ENCODE assay signal across 21 cellular contexts in the genomic region with DNA sequence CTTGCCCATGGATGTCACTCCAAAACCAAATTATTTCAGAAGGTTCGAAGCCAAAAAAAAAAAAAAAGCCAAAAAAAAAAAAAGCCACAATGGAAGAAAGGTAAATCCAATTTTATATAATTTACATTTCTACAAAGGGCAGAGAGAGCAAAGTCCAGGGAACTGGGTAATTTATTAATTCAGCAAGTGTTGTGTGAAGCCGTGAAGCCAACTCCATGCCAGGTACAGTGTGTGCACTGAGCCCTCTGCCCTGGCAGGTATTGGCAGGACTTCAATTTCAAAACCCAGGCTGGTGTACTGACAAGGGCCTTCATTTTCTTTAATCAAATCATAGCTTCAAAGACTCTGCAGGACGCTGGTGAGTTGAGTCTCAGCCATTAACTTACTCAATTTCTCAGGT. TPM values are rescaled to one million over a fixed set of nuclear protein-coding genes. Genes with fewer than 3 reads are reported as not detected.
DNase-seq lines count a peak whose midpoint lies in the region; ATAC-seq, FAIRE-seq and TF ChIP-seq lines count a peak whose summit lies in the region.
"Had no signal": no experiment of that assay in that cellular context is flagged by ENCODE, and none has a peak within 500 bp of the region (broad histone marks: within the 10 kb centered on the region; RNA-seq: fewer than 3 reads in every experiment).

No MANE protein-coding gene starts in this region.

- H3K9me3 ChIP-seq in liver (ENCODE audit: control insufficient read depth in 4 of 4, low read length in 3 of 4) (no peaks in the 10 kb centered on the region), HepG2 (ENCODE audit: low read length) (no peaks in the 10 kb centered on the region), pancreas (no peaks in the 10 kb centered on the region), neural progenitor cell (ENCODE audit: low read depth) (peaks cover 5% of the 10 kb centered on the region), right cardiac atrium (ENCODE audit: control insufficient read depth, low read length) (no peaks in the 10 kb centered on the region)
- H3K9me3 ChIP-seq: BLaER1 treated with 17β-estradiol and CSF1 and Interleukin-3, amounts not matched to agents 10 nM and 100 nM had no signal

- no peak overlapping the region for H3K9ac ChIP-seq in liver (ENCODE audit: low read depth in 1 of 2, low read length in 2 of 2)
- H3K9ac ChIP-seq in HepG2 (ENCODE audit: insufficient read depth, low read depth, low read length) = no peak overlapping the region
- no peak overlapping the region for H3K9ac ChIP-seq in neural progenitor cell
- H3K9ac ChIP-seq: BLaER1 treated with 17β-estradiol and CSF1 and Interleukin-3, amounts not matched to agents 10 nM and 100 nM had no signal

- H3K79me2 ChIP-seq in HepG2 (ENCODE audit: insufficient read depth, low read length) (no peaks in the 10 kb centered on the region), neural progenitor cell (ENCODE audit: low read depth) (no peaks in the 10 kb centered on the region)

- POLR2A ChIA-PET in HepG2 (lab: Yijun Ruan, JAX) = no interaction called here

- DNase-seq in HepG2 (ENCODE audit: low spot score) = no peak
- peak; percentile 78 for DNase-seq in left lobe of liver (ENCODE audit: low spot score)
- DNase-seq in pancreas = peak in 5 of 6 donors; percentile 80 to 86 (median 84)
- DNase-seq in posterior vena cava (ENCODE audit: low spot score) = no peak
- DNase-seq in neural progenitor cell (ENCODE audit: low spot score) = no peak
- no peak for DNase-seq in right cardiac atrium
- no peak for DNase-seq in ACHN
- DNase-seq: CD4-positive, CD25-positive, alpha-beta regulatory T cell; DMS153; DMS79 treated with DMSO at 0.1 percent for 48 hours; EL; GOT3; H9 had no signal

- H3K9me3 Mint-ChIP-seq in neural progenitor cell = peaks cover 7% of the 10 kb centered on the region

- H3K4me1 ChIP-seq in liver (ENCODE audit: control insufficient read depth in 4 of 4, insufficient read depth in 4 of 4, low read length in 3 of 4) (peaks cover 0 to 9% (median 4%) of the 10 kb centered on the region in 4 donors), HepG2 (ENCODE audit: insufficient read depth, low read length) (no peaks in the 10 kb centered on the region), pancreas (peaks cover 8 to 13% (median 9%) of the 10 kb centered on the region in 3 donors), neural progenitor cell (no peaks in the 10 kb centered on the region), right cardiac atrium (ENCODE audit: control insufficient read depth, insufficient read depth, low read length) (no peaks in the 10 kb centered on the region)
- H3K4me1 ChIP-seq: BLaER1 treated with 17β-estradiol and CSF1 and Interleukin-3, amounts not matched to agents 10 nM and 100 nM had no signal

- FAIRE-seq in HepG2 (lab: Jason Lieb, UNC) (no peak), pancreas (lab: Jason Lieb, UNC) (no peak)
- FAIRE-seq: D721Med, G401.6, GM12891, HTR-8/SVneo, K562 had no signal

- TF ChIP-seq CTCF in liver (IDR thresholded peaks at IDR 0.05; ENCODE audit: low read depth, low read length, missing input control) = no peak
- TF ChIP-seq CTCF in HepG2 (CRISPR knock-in tag; IDR thresholded peaks at IDR 0.05) = no peak
- TF ChIP-seq CTCF in pancreas (IDR thresholded peaks at IDR 0.05) = no peak
- TF ChIP-seq CTCF in neural progenitor cell (IDR thresholded peaks at IDR 0.05) = no peak

- H3K27ac Mint-ChIP-seq in neural progenitor cell = no peak overlapping the region
- H3K27ac Mint-ChIP-seq: CD4-positive, CD25-positive, alpha-beta regulatory T cell; H9 had no signal

- H3K36me3 Mint-ChIP-seq in neural progenitor cell = no peaks in the 10 kb centered on the region
- H3K36me3 Mint-ChIP-seq: CD4-positive, CD25-positive, alpha-beta regulatory T cell had no signal

- CTCF ChIA-PET in HepG2 (lab: Yijun Ruan, JAX; ENCODE audit: low intra/inter-chr PET ratio, low total read pairs) = no interaction called here

- H3K27ac ChIP-seq in liver (ENCODE audit: low read depth in 1 of 2, low read length in 2 of 2) (no peak overlapping the region), HepG2 (ENCODE audit: extremely low read length, insufficient read depth, low read length) (no peak overlapping the region), pancreas (peak overlapping the region in 1 of 4 donors; percentile 42), neural progenitor cell (no peak overlapping the region), right cardiac atrium (ENCODE audit: low read length) (no peak overlapping the region)
- H3K27ac ChIP-seq: 22Rv1; BLaER1 treated with 17β-estradiol and CSF1 and Interleukin-3, amounts not matched to agents 10 nM and 100 nM had no signal

- ATAC-seq in HepG2 = no peak
- ATAC-seq in left lobe of liver = peak; percentile 98
- ATAC-seq in pancreas = peak; percentile 98 to 100 (median 100)
- ATAC-seq in right cardiac atrium = no peak
- ATAC-seq: K562 had no signal

- H2AFZ ChIP-seq in HepG2 (ENCODE audit: low read length) (no peak overlapping the region), neural progenitor cell (replicated peaks) (no peak overlapping the region)

- H3K4me2 ChIP-seq in HepG2 (ENCODE audit: low read depth, low read length) (no peak overlapping the region), neural progenitor cell (no peak overlapping the region)
- H3K4me2 ChIP-seq: BLaER1 treated with 17β-estradiol and CSF1 and Interleukin-3, amounts not matched to agents 10 nM and 100 nM had no signal

- no peak for TF ChIP-seq EP300 in HepG2 (IDR thresholded peaks at IDR 0.05; ENCODE audit: low read depth in 2 of 2, low read length in 2 of 2)
- TF ChIP-seq EP300 in HepG2 (CRISPR knock-in tag; IDR thresholded peaks at IDR 0.05; ENCODE audit: borderline replicate concordance) = no peak

- H3F3A ChIP-seq in neural progenitor cell (ENCODE audit: low read depth) = no peaks in the 10 kb centered on the region

- WGBS in liver = 27% methylated on average over 3 of the region's 3 CpGs
- WGBS in HepG2 (ENCODE audit: low lambda C conversion rate) = 20% methylated on average over 3 of the region's 3 CpGs
- WGBS in pancreas, 2 donors = 9 to 11% methylated on average over 3 of the region's 3 CpGs
- 71% methylated on average over 3 of the region's 3 CpGs for WGBS in right cardiac atrium

- H3K27me3 ChIP-seq in liver (ENCODE audit: control insufficient read depth in 4 of 4, insufficient read depth in 4 of 4, low read length in 3 of 4) (no peaks in the 10 kb centered on the region), HepG2 (ENCODE audit: control insufficient read depth in 1 of 2, insufficient read depth in 2 of 2, low read length in 2 of 2) (peaks cover 0 to 19% of the 10 kb centered on the region in 2 experiments; a peak in 2 of 5 replicates), pancreas (no peaks in the 10 kb centered on the region), neural progenitor cell (no peaks in the 10 kb centered on the region), right cardiac atrium (ENCODE audit: control insufficient read depth, insufficient read depth) (no peaks in the 10 kb centered on the region)
- H3K27me3 ChIP-seq: BLaER1 treated with 17β-estradiol and CSF1 and Interleukin-3, amounts not matched to agents 10 nM and 100 nM had no signal

- no TSS peak for BruUV-seq in HepG2 (replicated peaks; lab: Mats Ljungman, UMichigan)

- no peak overlapping the region for H3K4me3 Mint-ChIP-seq in neural progenitor cell
- H3K4me3 Mint-ChIP-seq: CD4-positive, CD25-positive, alpha-beta regulatory T cell; H9 had no signal

- TF ChIP-seq RAD21 in liver (IDR thresholded peaks at IDR 0.05) = peak; percentile 27 to 38
- no peak for TF ChIP-seq RAD21 in HepG2 (CRISPR knock-in tag; IDR thresholded peaks at IDR 0.05)

- no peak for TF ChIP-seq POLR2A in HepG2 (IDR thresholded peaks at IDR 0.05; ENCODE audit: insufficient read depth in 1 of 2, low read depth in 2 of 2, low read length in 2 of 2)

- H3K4me1 Mint-ChIP-seq in neural progenitor cell = no peaks in the 10 kb centered on the region
- H3K4me1 Mint-ChIP-seq: CD4-positive, CD25-positive, alpha-beta regulatory T cell; H9 had no signal

- H3K4me3 ChIP-seq in liver (ENCODE audit: low read depth in 1 of 3, low read length in 3 of 3) (no peak overlapping the region), HepG2 (replicated peaks in 1 of 3; ENCODE audit: insufficient read depth in 1 of 3, low read depth in 2 of 3, low read length in 3 of 3) (no peak overlapping the region), pancreas (no peak overlapping the region), neural progenitor cell (no peak overlapping the region), right cardiac atrium (ENCODE audit: low read length) (no peak overlapping the region)
- H3K4me3 ChIP-seq: BLaER1 treated with 17β-estradiol and CSF1 and Interleukin-3, amounts not matched to agents 10 nM and 100 nM; K562 had no signal

- in situ Hi-C loops in HepG2 (cut with HindIII; ENCODE audit: extremely low pct_ligation_motif_present, low pct_unique_long_range_greater_than_20kb) = no loop called here
- in situ Hi-C loops in ACHN (cut with HindIII; ENCODE audit: low pct_ligation_motif_present, low pct_unique_long_range_greater_than_20kb, low sequenced_read_pairs) = no loop called here

- intact Hi-C loops in HepG2 (cut with micrococcal nuclease; ENCODE audit: unreplicated experiment) = no loop called here
- intact Hi-C loops in pancreas (cut with DNase I) = no loop called here
- intact Hi-C loops in posterior vena cava (cut with DNase I) = no loop called here
- intact Hi-C loops in right cardiac atrium (cut with DNase I) = no loop called here

- H4K20me1 ChIP-seq in HepG2 (ENCODE audit: insufficient read depth, low read length) (no peaks in the 10 kb centered on the region), neural progenitor cell (ENCODE audit: low read depth) (no peaks in the 10 kb centered on the region)
- H4K20me1 ChIP-seq: BLaER1 treated with 17β-estradiol and CSF1 and Interleukin-3, amounts not matched to agents 10 nM and 100 nM had no signal

- peaks cover 2% of the 10 kb centered on the region for H3K27me3 Mint-ChIP-seq in neural progenitor cell (ENCODE audit: insufficient read depth, low read depth)
- H3K27me3 Mint-ChIP-seq: CD4-positive, CD25-positive, alpha-beta regulatory T cell had no signal

- peaks cover 0 to 2% (median 0%) of the 10 kb centered on the region in 4 donors for H3K36me3 ChIP-seq in liver (ENCODE audit: control insufficient read depth in 4 of 4, insufficient read depth in 3 of 4, low read depth in 1 of 4, low read length in 3 of 4)
- no peaks in the 10 kb centered on the region for H3K36me3 ChIP-seq in HepG2 (replicated peaks in 1 of 2; ENCODE audit: control insufficient read depth in 1 of 2, insufficient read depth in 2 of 2, low read length in 2 of 2)
- no peaks in the 10 kb centered on the region for H3K36me3 ChIP-seq in pancreas
- no peaks in the 10 kb centered on the region for H3K36me3 ChIP-seq in neural progenitor cell
- H3K36me3 ChIP-seq: BLaER1 treated with 17β-estradiol and CSF1 and Interleukin-3, amounts not matched to agents 10 nM and 100 nM had no signal

RNA-seq across cellular contexts. Expression of a gene that starts 5.5 kb away (rescaled TPM):
- total RNA-seq in liver (not detected), HepG2 (2016; rRNA removed; fragmentation: Illumina TruSeq; extraction: Trizol) (not detected in 2 replicates), left lobe of liver (1.0 TPM), pancreas (under 1 TPM in 2 of 6 donors, not detected in 4; 0.17 to 0.75 TPM), posterior vena cava (not detected), neural progenitor cell (ENCODE audit: low replicate concordance) (not detected in 2 replicates), right cardiac atrium (not detected)
- polyA plus RNA-seq in liver (under 1 TPM; 0.12 to 0.82 TPM), HepG2 (2011; rRNA removed) (0.13 TPM in 1 of 2 replicates, not detected in the other), pancreas (under 1 TPM in 1 of 2 donors, not detected in 1; 0.70 TPM), right cardiac atrium (not detected)
- not detected in 2 replicates for total RNA-seq in HepG2 (2016; cell fraction: cytosol; rRNA removed; fragmentation: Illumina TruSeq; extraction: Trizol; ENCODE audit: low read depth)
- not detected in 2 replicates for total RNA-seq in HepG2 (2016; cell fraction: insoluble cytoplasmic fraction; rRNA removed; fragmentation: Illumina TruSeq; extraction: Trizol)
- total RNA-seq in HepG2 (2016; cell fraction: membrane; rRNA removed; fragmentation: Illumina TruSeq; extraction: Trizol) = not detected in 2 replicates
- not detected in 2 replicates for total RNA-seq in HepG2 (2016; cell fraction: nucleus; rRNA removed; fragmentation: Illumina TruSeq; extraction: Trizol)
- 0.13 and 0.33 TPM in 2 replicates for polyA plus RNA-seq in HepG2 (2011; cell fraction: cytosol; rRNA removed)
- polyA plus RNA-seq in HepG2 (2011; cell fraction: nucleus; rRNA removed) = 0.23 TPM in 1 of 2 replicates, not detected in the other
- not detected in 2 replicates for polyA plus RNA-seq in HepG2 (2012)
- polyA plus RNA-seq in HepG2 (2016; cell fraction: cytosol; fragmentation: Illumina TruSeq; extraction: Trizol; ENCODE audit: low read depth) = not detected in 2 replicates
- polyA plus RNA-seq in HepG2 (2016; cell fraction: insoluble cytoplasmic fraction; fragmentation: Illumina TruSeq; extraction: Trizol; ENCODE audit: low read depth) = not detected in 2 replicates
- not detected in 2 replicates for polyA plus RNA-seq in HepG2 (2016; cell fraction: membrane; fragmentation: Illumina TruSeq; extraction: Trizol; ENCODE audit: low read depth)
- polyA plus RNA-seq in HepG2 (2016; cell fraction: nucleus; fragmentation: Illumina TruSeq; extraction: Trizol; ENCODE audit: insufficient read depth, low read depth) = not detected in 2 replicates
- not detected in 2 replicates for polyA minus RNA-seq in HepG2 (2011; rRNA and poly(A)+ RNA removed; ENCODE audit: low replicate concordance)
- polyA minus RNA-seq in HepG2 (2011; cell fraction: cytosol; rRNA and poly(A)+ RNA removed) = not detected in 2 replicates
- polyA minus RNA-seq in HepG2 (2011; cell fraction: nucleus; rRNA and poly(A)+ RNA removed) = not detected in 2 replicates
- total RNA-seq: CD4-positive, CD25-positive, alpha-beta regulatory T cell; H9 had no signal
- polyA plus RNA-seq: CD4-positive, CD25-positive, alpha-beta regulatory T cell had no signal

RNA-seq across cellular contexts. Expression of a gene that starts 15.2 kb away (rescaled TPM):
- not detected for total RNA-seq in liver
- not detected for polyA plus RNA-seq in liver
- total RNA-seq in HepG2 (2016; rRNA removed; fragmentation: Illumina TruSeq; extraction: Trizol) = not detected in 2 replicates
- total RNA-seq in HepG2 (2016; cell fraction: cytosol; rRNA removed; fragmentation: Illumina TruSeq; extraction: Trizol; ENCODE audit: low read depth) = not detected in 2 replicates
- not detected in 2 replicates for total RNA-seq in HepG2 (2016; cell fraction: insoluble cytoplasmic fraction; rRNA removed; fragmentation: Illumina TruSeq; extraction: Trizol)
- not detected in 2 replicates for total RNA-seq in HepG2 (2016; cell fraction: membrane; rRNA removed; fragmentation: Illumina TruSeq; extraction: Trizol)
- total RNA-seq in HepG2 (2016; cell fraction: nucleus; rRNA removed; fragmentation: Illumina TruSeq; extraction: Trizol) = not detected in 2 replicates
- not detected in 2 replicates for polyA plus RNA-seq in HepG2 (2011; rRNA removed)
- not detected in 2 replicates for polyA plus RNA-seq in HepG2 (2011; cell fraction: cytosol; rRNA removed)
- not detected in 2 replicates for polyA plus RNA-seq in HepG2 (2011; cell fraction: nucleus; rRNA removed)
- polyA plus RNA-seq in HepG2 (2012) = not detected in 2 replicates
- not detected in 2 replicates for polyA plus RNA-seq in HepG2 (2016; cell fraction: cytosol; fragmentation: Illumina TruSeq; extraction: Trizol; ENCODE audit: low read depth)
- not detected in 2 replicates for polyA plus RNA-seq in HepG2 (2016; cell fraction: insoluble cytoplasmic fraction; fragmentation: Illumina TruSeq; extraction: Trizol; ENCODE audit: low read depth)
- not detected in 2 replicates for polyA plus RNA-seq in HepG2 (2016; cell fraction: membrane; fragmentation: Illumina TruSeq; extraction: Trizol; ENCODE audit: low read depth)
- polyA plus RNA-seq in HepG2 (2016; cell fraction: nucleus; fragmentation: Illumina TruSeq; extraction: Trizol; ENCODE audit: insufficient read depth, low read depth) = not detected in 2 replicates
- polyA minus RNA-seq in HepG2 (2011; rRNA and poly(A)+ RNA removed; ENCODE audit: low replicate concordance) = not detected in 2 replicates
- polyA minus RNA-seq in HepG2 (2011; cell fraction: cytosol; rRNA and poly(A)+ RNA removed) = not detected in 2 replicates
- not detected in 2 replicates for polyA minus RNA-seq in HepG2 (2011; cell fraction: nucleus; rRNA and poly(A)+ RNA removed)
- total RNA-seq in left lobe of liver = not detected
- total RNA-seq in pancreas = under 1 TPM in 2 of 6 donors, not detected in 4; 0.09 to 0.12 TPM
- under 1 TPM; 0.04 to 0.05 TPM for polyA plus RNA-seq in pancreas
- not detected for total RNA-seq in posterior vena cava
- total RNA-seq in neural progenitor cell (ENCODE audit: low replicate concordance) = not detected in 2 replicates
- total RNA-seq in right cardiac atrium = not detected
- polyA plus RNA-seq in right cardiac atrium = not detected
- total RNA-seq: CD4-positive, CD25-positive, alpha-beta regulatory T cell; H9; K562 had no signal
- polyA plus RNA-seq: CD4-positive, CD25-positive, alpha-beta regulatory T cell; K562 had no signal

RNA-seq across cellular contexts. Expression of a gene that starts 15.5 kb away (rescaled TPM):
- total RNA-seq in liver (under 1 TPM in 1 of 2 donors, not detected in 1; 0.33 TPM), HepG2 (2016; rRNA removed; fragmentation: Illumina TruSeq; extraction: Trizol) (not detected in 2 replicates), left lobe of liver (not detected), pancreas (not detected), posterior vena cava (not detected), neural progenitor cell (ENCODE audit: low replicate concordance) (not detected in 2 replicates), right cardiac atrium (not detected)
- polyA plus RNA-seq in liver (under 1 TPM in 1 of 2 donors, not detected in 1; 0.13 TPM), HepG2 (2011; rRNA removed) (not detected in 2 replicates), pancreas (not detected), right cardiac atrium (not detected)
- total RNA-seq in HepG2 (2016; cell fraction: cytosol; rRNA removed; fragmentation: Illumina TruSeq; extraction: Trizol; ENCODE audit: low read depth) = not detected in 2 replicates
- not detected in 2 replicates for total RNA-seq in HepG2 (2016; cell fraction: insoluble cytoplasmic fraction; rRNA removed; fragmentation: Illumina TruSeq; extraction: Trizol)
- total RNA-seq in HepG2 (2016; cell fraction: membrane; rRNA removed; fragmentation: Illumina TruSeq; extraction: Trizol) = not detected in 2 replicates
- total RNA-seq in HepG2 (2016; cell fraction: nucleus; rRNA removed; fragmentation: Illumina TruSeq; extraction: Trizol) = not detected in 2 replicates
- not detected in 2 replicates for polyA plus RNA-seq in HepG2 (2011; cell fraction: cytosol; rRNA removed)
- not detected in 2 replicates for polyA plus RNA-seq in HepG2 (2011; cell fraction: nucleus; rRNA removed)
- polyA plus RNA-seq in HepG2 (2012) = not detected in 2 replicates
- polyA plus RNA-seq in HepG2 (2016; cell fraction: cytosol; fragmentation: Illumina TruSeq; extraction: Trizol; ENCODE audit: low read depth) = not detected in 2 replicates
- not detected in 2 replicates for polyA plus RNA-seq in HepG2 (2016; cell fraction: insoluble cytoplasmic fraction; fragmentation: Illumina TruSeq; extraction: Trizol; ENCODE audit: low read depth)
- polyA plus RNA-seq in HepG2 (2016; cell fraction: membrane; fragmentation: Illumina TruSeq; extraction: Trizol; ENCODE audit: low read depth) = not detected in 2 replicates
- not detected in 2 replicates for polyA plus RNA-seq in HepG2 (2016; cell fraction: nucleus; fragmentation: Illumina TruSeq; extraction: Trizol; ENCODE audit: insufficient read depth, low read depth)
- not detected in 2 replicates for polyA minus RNA-seq in HepG2 (2011; rRNA and poly(A)+ RNA removed; ENCODE audit: low replicate concordance)
- not detected in 2 replicates for polyA minus RNA-seq in HepG2 (2011; cell fraction: cytosol; rRNA and poly(A)+ RNA removed)
- not detected in 2 replicates for polyA minus RNA-seq in HepG2 (2011; cell fraction: nucleus; rRNA and poly(A)+ RNA removed)
- total RNA-seq: CD4-positive, CD25-positive, alpha-beta regulatory T cell; H9 had no signal
- polyA plus RNA-seq: CD4-positive, CD25-positive, alpha-beta regulatory T cell had no signal

Comparison
In these comparisons a context has a peak if more than half of its experiments do, and no peak if none do; other contexts are left out.
1. ATAC-seq: peak in left lobe of liver (single experiment) and pancreas (4 of 4); none in HepG2 (single experiment) and right cardiac atrium (0 of 2).
2. DNase-seq: peak in left lobe of liver (single experiment) and pancreas (5 of 6); none in HepG2 (single experiment), posterior vena cava (single experiment), neural progenitor cell (single experiment), right cardiac atrium (0 of 3) and ACHN (single experiment).